ENCODE assay signal across 11 cellular contexts in the genomic region with DNA sequence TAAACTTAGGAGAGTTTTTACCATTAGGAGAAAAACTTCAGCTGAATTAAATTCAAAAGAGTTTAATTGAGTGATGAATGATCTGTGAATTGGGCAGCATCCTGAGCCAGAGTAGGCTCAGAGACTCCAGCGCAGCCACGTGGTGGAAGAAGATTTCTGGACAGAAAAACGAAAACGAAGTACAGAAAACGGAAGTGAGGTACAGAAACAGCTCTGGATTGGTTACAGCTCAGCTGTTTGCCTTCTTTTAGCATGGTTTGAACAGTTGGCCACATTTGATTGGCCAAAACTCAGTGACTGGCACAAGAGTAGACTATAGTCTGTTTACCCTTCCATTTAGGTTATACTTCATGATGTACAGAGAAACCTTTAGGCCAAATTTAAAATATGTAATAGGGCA.
DNase-seq lines count a peak whose midpoint lies in the region; ATAC-seq and TF ChIP-seq lines count a peak whose summit lies in the region.
"Had no signal": no experiment of that assay in that cellular context is flagged by ENCODE, and none has a peak within 500 bp of the region (broad histone marks: within the 10 kb centered on the region; RNA-seq: fewer than 3 reads in every experiment).

No MANE protein-coding gene starts in this region.

- no peak overlapping the region for H3K4me3 ChIP-seq in esophagus muscularis mucosa
- H3K4me3 ChIP-seq in CD4-positive, alpha-beta memory T cell (ENCODE audit: low read length in 2 of 2), result no peak overlapping the region
- H3K4me3 ChIP-seq: testis had no signal

- in situ Hi-C loops in Caki2 (cut with HindIII; ENCODE audit: low pct_unique_long_range_greater_than_20kb, low sequenced_read_pairs), result no loop called here

- H3K36me3 ChIP-seq in esophagus muscularis mucosa, result no peaks in the 10 kb centered on the region
- H3K36me3 ChIP-seq in CD4-positive, alpha-beta memory T cell (ENCODE audit: insufficient read depth, low read length), result no peaks in the 10 kb centered on the region

- peaks cover 0 to 3% of the 10 kb centered on the region in 2 donors for H3K27me3 Mint-ChIP-seq in CD4-positive, alpha-beta memory T cell

- no peaks in the 10 kb centered on the region for H3K36me3 Mint-ChIP-seq in CD4-positive, alpha-beta memory T cell

- TF ChIP-seq CTCF in esophagus muscularis mucosa (IDR thresholded peaks at IDR 0.05), result no peak

- peaks cover 10 to 25% (median 16%) of the 10 kb centered on the region in 4 donors for H3K4me1 Mint-ChIP-seq in CD4-positive, alpha-beta memory T cell

- no peak for TF ChIP-seq POLR2A in esophagus muscularis mucosa (IDR thresholded peaks at IDR 0.05; ENCODE audit: low read depth)

- H3K9me3 Mint-ChIP-seq in CD4-positive, alpha-beta memory T cell, result no peaks in the 10 kb centered on the region

- no peak overlapping the region for H3K27ac Mint-ChIP-seq in CD4-positive, alpha-beta memory T cell

- TF ChIP-seq EP300 in esophagus muscularis mucosa (IDR thresholded peaks at IDR 0.05), result no peak

- H3K4me3 Mint-ChIP-seq in CD4-positive, alpha-beta memory T cell, result no peak overlapping the region

- CTCF ChIA-PET in CD4-positive, alpha-beta memory T cell (lab: Charles Lee; ENCODE audit: partially characterized antibody), result no interaction called here

- H3K27me3 ChIP-seq in esophagus muscularis mucosa, result no peaks in the 10 kb centered on the region
- no peaks in the 10 kb centered on the region for H3K27me3 ChIP-seq in CD4-positive, alpha-beta memory T cell (ENCODE audit: insufficient read depth, low read length)
- H3K27me3 ChIP-seq: testis had no signal

- H3K27ac ChIP-seq in esophagus muscularis mucosa (replicated peaks in 1 of 4), result peak overlapping the region; percentile 84 to 93 (median 88)
- H3K27ac ChIP-seq in CD4-positive, alpha-beta memory T cell (ENCODE audit: low read depth, low read length), result no peak overlapping the region

- no peak for ATAC-seq in GM18861 (IDR thresholded peaks at IDR 0.05; ENCODE audit: unreplicated experiment)

- intact Hi-C loops in esophagus muscularis mucosa (cut with DNase I), result no loop called here
- intact Hi-C loops in posterior cingulate gyrus (cut with DNase I), result loop anchor here (2.0 to 10.0 kb wide), 3 partner anchors 71 to 282 kb away; no protein-coding TSS in a partner anchor
- intact Hi-C loops in CD4-positive, alpha-beta memory T cell (cut with micrococcal nuclease), result no loop called here

- DNase-seq in Caki2 (ENCODE audit: low read depth) (peak; percentile 71), OCI-M1 (lab: John Stamatoyannopoulos, UW) (peak; percentile 90), esophagus muscularis mucosa (ENCODE audit: extremely low spot score) (peak; percentile 10), posterior cingulate gyrus (peak in 6 of 10 donors; percentile 32 to 89 (median 48)), kidney glomerular epithelial cell (lab: John Stamatoyannopoulos, UW) (no peak), COR-L47 (lab: John Stamatoyannopoulos, UW) (no peak)
- no peak for DNase-seq in CD4-positive, alpha-beta memory T cell
- DNase-seq: activated naive CD4-positive, alpha-beta T cell treated with anti-CD3 and anti-CD28 coated beads, Interleukin-2, amount 50 U/mL, for 16 hours; NCI-H1694 treated with DMSO at 0.1 percent for 48 hours; testis had no signal

- POLR2A ChIA-PET in CD4-positive, alpha-beta memory T cell (lab: Charles Lee; ENCODE audit: partially characterized antibody), result no interaction called here

- H3K9me3 ChIP-seq in esophagus muscularis mucosa, result no peaks in the 10 kb centered on the region
- no peaks in the 10 kb centered on the region for H3K9me3 ChIP-seq in CD4-positive, alpha-beta memory T cell (ENCODE audit: control insufficient read depth in 1 of 2, low read length in 2 of 2)
- H3K9me3 ChIP-seq: testis had no signal

- 55% methylated on average over 5 of the region's 5 CpGs for WGBS in esophagus muscularis mucosa

- peaks cover 53 to 60% (median 58%) of the 10 kb centered on the region in 4 donors for H3K4me1 ChIP-seq in esophagus muscularis mucosa
- peaks cover 18% of the 10 kb centered on the region for H3K4me1 ChIP-seq in CD4-positive, alpha-beta memory T cell (ENCODE audit: insufficient read depth, low read length)

Comparison
In these comparisons a context has a peak if more than half of its experiments do, and no peak if none do; other contexts are left out.
1. DNase-seq: peak in Caki2 (single experiment), OCI-M1 (single experiment), esophagus muscularis mucosa (single experiment) and posterior cingulate gyrus (6 of 10); none in kidney glomerular epithelial cell (single experiment), CD4-positive, alpha-beta memory T cell (0 of 5) and COR-L47 (single experiment).